18 cellular contexts compared by ENCODE assay signal in genomic region chr22:31897842-31898241, GRCh38. TPM values are rescaled to one million over a fixed set of nuclear protein-coding genes. Genes with fewer than 3 reads are reported as not detected.
A peak's percentile ranks its signal among the peaks of the same experiment; 100 is the strongest.
DNase-seq lines count a peak whose midpoint lies in the region; ATAC-seq and TF ChIP-seq lines count a peak whose summit lies in the region.
"Had no signal": no experiment of that assay in that cellular context is flagged by ENCODE, and none has a peak within 500 bp of the region (broad histone marks: within the 10 kb centered on the region; RNA-seq: fewer than 3 reads in every experiment).

No MANE protein-coding gene starts in this region.

- no peak overlapping the region for H3K9ac ChIP-seq in H9 (ENCODE audit: extremely low read depth, insufficient read length, low read length)
- H3K9ac ChIP-seq: BLaER1 had no signal

- H3K4ac ChIP-seq in H9 (ENCODE audit: low read depth, low read length) = no peak overlapping the region

- no peak overlapping the region for H2AK5ac ChIP-seq in H9 (ENCODE audit: insufficient read length, low read length)

- H3K27me3 Mint-ChIP-seq in H9 (ENCODE audit: low read depth) = no peaks in the 10 kb centered on the region

- H2AFZ ChIP-seq in H9 (ENCODE audit: low read length) = no peak overlapping the region

- H3K27me3 ChIP-seq in H9 (ENCODE audit: insufficient read depth, low read length) = no peaks in the 10 kb centered on the region
- no peaks in the 10 kb centered on the region for H3K27me3 ChIP-seq in right cardiac atrium (ENCODE audit: control insufficient read depth, insufficient read depth)
- H3K27me3 ChIP-seq: ascending aorta, BLaER1, left lung had no signal

- H2BK20ac ChIP-seq in H9 (ENCODE audit: low read depth, low read length, poor library complexity, severe bottlenecking) = no peak overlapping the region

- no peak for DNase-seq in H9
- DNase-seq in caudate nucleus (lab: John Stamatoyannopoulos, UW) = peak in 30 of 61 donors; percentile 8 to 68 (median 30)
- peak; percentile 62 for DNase-seq in islet precursor cell
- peak; percentile 30 for DNase-seq in skeletal muscle cell (ENCODE audit: low read depth)
- no peak for DNase-seq in DMS79 (lab: John Stamatoyannopoulos, UW)
- DNase-seq in left lobe of liver (ENCODE audit: low spot score) = no peak
- DNase-seq in right cardiac atrium = no peak
- DNase-seq: activated effector memory CD4-positive, alpha-beta T cell treated with Interleukin-2 at 50 U/mL for 16 hours; cortex of kidney; DND-41; hippocampal formation; left lung; NCI-H2081 treated with DMSO at 0.1 percent for 48 hours; SW 1271; WERI-Rb-1 had no signal

- H3K56ac ChIP-seq in H9 (ENCODE audit: insufficient read length, low read depth, low read length) = no peak overlapping the region

- H4K91ac ChIP-seq in H9 (ENCODE audit: insufficient read length, low read depth, low read length) = no peak overlapping the region

- intact Hi-C loops in right cardiac atrium (cut with DNase I) = no loop called here

- no peak overlapping the region for H2BK15ac ChIP-seq in H9 (ENCODE audit: low read depth, low read length)

- H3K23me2 ChIP-seq in H9 (ENCODE audit: insufficient read length, low read depth, low read length, poor library complexity, severe bottlenecking) = no peaks in the 10 kb centered on the region

- H3K23ac ChIP-seq in H9 (ENCODE audit: insufficient read length, low read depth, low read length) = no peak overlapping the region

- no peak for ATAC-seq in HG03039 (IDR thresholded peaks at IDR 0.05; ENCODE audit: unreplicated experiment)
- no peak for ATAC-seq in left lobe of liver
- no peak for ATAC-seq in right cardiac atrium
- ATAC-seq: left lung had no signal

- H4K20me1 ChIP-seq in H9 (ENCODE audit: control insufficient read depth, insufficient read depth, insufficient read length) = no peaks in the 10 kb centered on the region
- H4K20me1 ChIP-seq: BLaER1 had no signal

- H3K27ac ChIP-seq in H9 (ENCODE audit: insufficient read length, low read depth, low read length) (no peak overlapping the region), caudate nucleus (ENCODE audit: low read depth, low read length) (peak overlapping the region; percentile 93), right cardiac atrium (ENCODE audit: low read length) (no peak overlapping the region)
- H3K27ac ChIP-seq: ascending aorta, BLaER1, left lung, WERI-Rb-1 had no signal

- H3K18ac ChIP-seq in H9 (ENCODE audit: insufficient read length, low read depth, low read length) = no peak overlapping the region

- no peaks in the 10 kb centered on the region for H3K9me3 Mint-ChIP-seq in H9

- no peaks in the 10 kb centered on the region for H3K79me1 ChIP-seq in H9 (ENCODE audit: insufficient read depth, low read depth, low read length, poor library complexity, severe bottlenecking)

- no CpG with 5 or more reads among the region's 7 CpGs for WGBS in H9 (ENCODE audit: extremely low coverage, insufficient read length, low lambda C conversion rate)
- 66% methylated on average over 7 of the region's 7 CpGs for WGBS in right cardiac atrium

- H2BK5ac ChIP-seq in H9 (ENCODE audit: insufficient read length, low read length) = no peak overlapping the region

- no peak overlapping the region for H2BK12ac ChIP-seq in H9 (ENCODE audit: insufficient read length, low read depth, low read length)

- peak overlapping the region; percentile 1 for H3K4me2 ChIP-seq in H9 (ENCODE audit: insufficient read depth, insufficient read length, low read length)
- H3K4me2 ChIP-seq: BLaER1 had no signal

- peaks cover 5% of the 10 kb centered on the region; the same call in 1 of the 2 replicates for H3K4me1 ChIP-seq in H9 (ENCODE audit: insufficient read depth, low read length)
- H3K4me1 ChIP-seq in right cardiac atrium (ENCODE audit: control insufficient read depth, insufficient read depth, low read length) = no peaks in the 10 kb centered on the region
- H3K4me1 ChIP-seq: ascending aorta, BLaER1, left lung had no signal

- H3K79me2 ChIP-seq in H9 (ENCODE audit: insufficient read depth, low read length) = no peaks in the 10 kb centered on the region

- peak overlapping the region; percentile 12 to 65 (median 46); a peak in 5 of 7 replicates for H3K27ac Mint-ChIP-seq in H9

- peaks cover 9 to 23% of the 10 kb centered on the region in 2 experiments; a peak in 3 of 4 replicates for H3K4me1 Mint-ChIP-seq in H9

- peaks cover under 1 to 21% (median 13%) of the 10 kb centered on the region in 3 experiments; a peak in 6 of 7 replicates for H3K36me3 Mint-ChIP-seq in H9 (ENCODE audit: insufficient read depth in 1 of 3, low read depth in 3 of 3)

- H4K8ac ChIP-seq in H9 (replicated peaks; ENCODE audit: insufficient read length, low read depth, low read length) = no peak overlapping the region

- H3K14ac ChIP-seq in H9 (ENCODE audit: insufficient read depth, low read length) = no peak overlapping the region; the same call in 1 of the 2 replicates

- H3K4me3 ChIP-seq in skeletal muscle cell (ENCODE audit: low read depth, low read length) (no peak overlapping the region), right cardiac atrium (ENCODE audit: low read length) (no peak overlapping the region)
- H3K4me3 ChIP-seq: ascending aorta, BLaER1, left lung had no signal

- no peak overlapping the region for H4K5ac ChIP-seq in H9 (ENCODE audit: insufficient read length, low read depth, low read length)

- H3K4me3 Mint-ChIP-seq in H9 = no peak overlapping the region

- H3K9me3 ChIP-seq in H9 (ENCODE audit: control insufficient read depth, low read depth, low read length) = no peaks in the 10 kb centered on the region
- H3K9me3 ChIP-seq in right cardiac atrium (ENCODE audit: control insufficient read depth, low read length) = no peaks in the 10 kb centered on the region
- H3K9me3 ChIP-seq: ascending aorta, BLaER1, left lung had no signal

- no peak for TF ChIP-seq CTCF in H9 (conservative IDR thresholded peaks at IDR 0.05)

- no peak overlapping the region for H3T11ph ChIP-seq in H9 (ENCODE audit: low read length)

- no peak overlapping the region for H2BK120ac ChIP-seq in H9 (ENCODE audit: low read depth, low read length, poor library complexity, severe bottlenecking)

RNA-seq across cellular contexts. Expression of gene YWHAH, which starts 46.5 kb away (rescaled TPM):
- total RNA-seq in H9 (2021) (231 and 250 TPM in 2 replicates), left lobe of liver (40.2 TPM), right cardiac atrium (100 to 1,000 TPM in 1 of 4 donors, 10 to 100 TPM in 3; 69.6 to 103 (median 86.2) TPM)
- 59.9 TPM for polyA plus RNA-seq in right cardiac atrium

Comparison
In these comparisons a context has a peak if more than half of its experiments do, and no peak if none do; other contexts are left out.
1. DNase-seq: peak in islet precursor cell (single experiment) and skeletal muscle cell (single experiment); none in H9 (single experiment), DMS79 (single experiment), left lobe of liver (single experiment) and right cardiac atrium (0 of 3).